Comparison of ENCODE assay signal across 21 cellular contexts in the genomic region with DNA sequence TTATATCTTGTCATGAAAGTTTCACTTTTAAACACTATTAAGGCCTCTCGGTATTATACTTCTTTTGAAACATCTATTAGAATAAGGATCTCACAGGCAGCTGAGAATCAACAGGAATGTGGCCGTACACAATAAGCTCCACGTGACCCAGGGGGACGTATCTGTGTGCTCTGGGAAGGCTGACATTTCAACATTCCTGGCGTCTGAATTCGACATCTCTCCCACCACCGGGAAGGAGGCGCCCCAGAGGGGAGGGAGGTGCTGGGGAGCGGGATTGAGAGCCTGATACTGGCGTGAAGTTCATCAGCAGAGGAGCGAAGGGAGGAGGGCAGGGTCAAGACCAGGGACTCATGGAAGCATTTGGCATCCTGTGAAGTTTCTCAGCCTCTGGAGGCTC.
DNase-seq lines count a peak whose midpoint lies in the region; ATAC-seq and TF ChIP-seq lines count a peak whose summit lies in the region.
"Had no signal": no experiment of that assay in that cellular context is flagged by ENCODE, and none has a peak within 500 bp of the region (broad histone marks: within the 10 kb centered on the region; RNA-seq: fewer than 3 reads in every experiment).

No MANE protein-coding gene starts in this region.

- intact Hi-C loops in left ventricle myocardium inferior (cut with micrococcal nuclease): no loop called here
- intact Hi-C loops in Right ventricle myocardium inferior (cut with DNase I): no loop called here
- intact Hi-C loops in sigmoid colon (cut with DNase I): no loop called here

- H3K27me3 Mint-ChIP-seq in nephron (ENCODE audit: low read depth): peaks cover 78% of the 10 kb centered on the region

- H3K36me3 Mint-ChIP-seq in nephron (ENCODE audit: low read depth): no peaks in the 10 kb centered on the region

- TF ChIP-seq POLR2A in sigmoid colon (IDR thresholded peaks at IDR 0.05): no peak

- H3K4me1 ChIP-seq in left ventricle myocardium inferior (no peaks in the 10 kb centered on the region), sigmoid colon (no peaks in the 10 kb centered on the region)
- H3K4me1 ChIP-seq: esophagus squamous epithelium, lower lobe of right lung, prostate gland had no signal

- H3K9me3 ChIP-seq in left ventricle myocardium inferior (replicated peaks): no peaks in the 10 kb centered on the region
- H3K9me3 ChIP-seq in sigmoid colon: no peaks in the 10 kb centered on the region
- H3K9me3 ChIP-seq: esophagus squamous epithelium, lower lobe of right lung, MG63, prostate gland had no signal

- H3K4me3 Mint-ChIP-seq in nephron: peak overlapping the region; percentile 50 to 72 (median 70)
- H3K4me3 Mint-ChIP-seq: activated T-helper 1 cell treated with anti-CD3 and anti-CD28 coated beads, Interleukin-12 subunit alpha, Interleukin-12 subunit beta, Interleukin-2, Interleukin-4 antibody, amounts not matched to agents 30 ng/mL and 10 ng/mL and 1 ng/mL, durations not matched to agents 14 hours and 24 hours and 36 hours; T-helper 2 cell treated with Interferon-gamma antibody and Interleukin-4, amounts not matched to agents 5 μg/mL and 100 μg/mL, for 36 hours had no signal

- H3K27ac ChIP-seq in left ventricle myocardium inferior (replicated peaks) (no peak overlapping the region), coronary artery (no peak overlapping the region), sigmoid colon (no peak overlapping the region)
- H3K27ac ChIP-seq: C4-2B, esophagus squamous epithelium, lower lobe of right lung, prostate gland had no signal

- TF ChIP-seq CTCF in left ventricle myocardium inferior (IDR thresholded peaks at IDR 0.05; ENCODE audit: borderline replicate concordance): no peak
- TF ChIP-seq CTCF in coronary artery (IDR thresholded peaks at IDR 0.05): no peak
- no peak for TF ChIP-seq CTCF in nephron (IDR thresholded peaks at IDR 0.05; ENCODE audit: unreplicated experiment in 3 of 3)
- no peak for TF ChIP-seq CTCF in sigmoid colon (IDR thresholded peaks at IDR 0.05)

- peaks cover 82% of the 10 kb centered on the region for H3K27me3 ChIP-seq in left ventricle myocardium inferior (ENCODE audit: low read depth)
- peaks cover 0 to 11% (median 7%) of the 10 kb centered on the region in 3 donors for H3K27me3 ChIP-seq in sigmoid colon
- H3K27me3 ChIP-seq: MG63 had no signal

- DNase-seq in left ventricle myocardium inferior (no peak), Right ventricle myocardium inferior (ENCODE audit: missing footprints) (no peak), coronary artery (ENCODE audit: low spot score) (no peak), NCI-H1436 treated with DMSO at 0.1 percent for 48 hours (lab: John Stamatoyannopoulos, UW) (no peak), KG1 (lab: John Stamatoyannopoulos, UW) (no peak), sigmoid colon (no peak)
- DNase-seq: ACHN; effector CD4-positive, alpha-beta T cell; esophagus squamous epithelium; lower lobe of right lung; MG63; NCI-H146; NCI-H774; PC-3 had no signal

- TF ChIP-seq EP300 in sigmoid colon (IDR thresholded peaks at IDR 0.05): no peak

- 26 to 27% methylated on average over 11 of the region's 11 CpGs for WGBS in sigmoid colon, 2 donors

- H3K4me3 ChIP-seq in left ventricle myocardium inferior (peak overlapping the region; percentile 33), coronary artery (peak overlapping the region; percentile 52), sigmoid colon (no peak overlapping the region)
- H3K4me3 ChIP-seq: esophagus squamous epithelium, lower lobe of right lung, MG63, prostate gland had no signal

- ATAC-seq in Right ventricle myocardium inferior: no peak
- ATAC-seq in HG02884 (IDR thresholded peaks at IDR 0.05; ENCODE audit: unreplicated experiment): no peak
- ATAC-seq: activated CD4-positive, CD25-positive, alpha-beta regulatory T cell treated with anti-CD3 and anti-CD28 coated beads, Interleukin-2, amount 50 U/mL, for 24 hours; lower lobe of right lung; PC-3 had no signal

- H3K4me1 Mint-ChIP-seq in nephron: peaks cover 25% of the 10 kb centered on the region

- H3K36me3 ChIP-seq in left ventricle myocardium inferior (no peaks in the 10 kb centered on the region), sigmoid colon (no peaks in the 10 kb centered on the region)
- H3K36me3 ChIP-seq: esophagus squamous epithelium, lower lobe of right lung, MG63, prostate gland had no signal

- peak overlapping the region; percentile 42 to 51 (median 45) for H3K27ac Mint-ChIP-seq in nephron
- H3K27ac Mint-ChIP-seq: activated T-helper 1 cell treated with anti-CD3 and anti-CD28 coated beads, Interleukin-12 subunit alpha, Interleukin-12 subunit beta, Interleukin-2, Interleukin-4 antibody, amounts not matched to agents 30 ng/mL and 10 ng/mL and 1 ng/mL, durations not matched to agents 14 hours and 24 hours and 36 hours; T-helper 2 cell treated with Interferon-gamma antibody and Interleukin-4, amounts not matched to agents 5 μg/mL and 100 μg/mL, for 36 hours had no signal

- no peaks in the 10 kb centered on the region for H3K9me3 Mint-ChIP-seq in nephron
- H3K9me3 Mint-ChIP-seq: activated T-helper 1 cell treated with anti-CD3 and anti-CD28 coated beads, Interleukin-12 subunit alpha, Interleukin-12 subunit beta, Interleukin-2, Interleukin-4 antibody, amounts not matched to agents 30 ng/mL and 10 ng/mL and 1 ng/mL, durations not matched to agents 14 hours and 24 hours and 36 hours; T-helper 2 cell treated with Interferon-gamma antibody and Interleukin-4, amounts not matched to agents 5 μg/mL and 100 μg/mL, for 36 hours had no signal

Comparison
In these comparisons a context has a peak if more than half of its experiments do, and no peak if none do; other contexts are left out.
1. H3K4me3 ChIP-seq: peak in left ventricle myocardium inferior (single experiment) and coronary artery (single experiment); none in sigmoid colon (0 of 4).